ENCODE assay signal across 8 cellular contexts in genomic region chr1:117654485-117655219, GRCh38. TPM values are rescaled to one million over a fixed set of nuclear protein-coding genes. Genes with fewer than 3 reads are reported as not detected.
DNase-seq lines count a peak whose midpoint lies in the region; ATAC-seq and TF ChIP-seq lines count a peak whose summit lies in the region.

No MANE protein-coding gene starts in this region.

- H3K9me3 Mint-ChIP-seq in central memory CD8-positive, alpha-beta T cell: no peaks in the 10 kb centered on the region

- DNase-seq in GM13976 (ENCODE audit: low spot score) (peak; percentile 74), IMR-90 (no peak), HuH-7.5 (ENCODE audit: low spot score) (no peak), foreskin fibroblast (no peak), brain microvascular endothelial cell (no peak), esophagus squamous epithelium (lab: John Stamatoyannopoulos, UW) (no peak)
- no peak for DNase-seq in central memory CD8-positive, alpha-beta T cell (ENCODE audit: low spot score in 2 of 2)

- TF ChIP-seq CTCF in GM13976 (IDR thresholded peaks at IDR 0.05; ENCODE audit: borderline replicate concordance, control extremely low read depth, extremely low read depth, insufficient read depth, missing control alignments) (no peak), IMR-90 (conservative IDR thresholded peaks at IDR 0.05; ENCODE audit: low read depth, low read length) (no peak), foreskin fibroblast (IDR thresholded peaks at IDR 0.05; ENCODE audit: low read depth, low read length) (no peak), brain microvascular endothelial cell (IDR thresholded peaks at IDR 0.05; ENCODE audit: low read depth, low read length, missing control alignments) (no peak), esophagus squamous epithelium (IDR thresholded peaks at IDR 0.05) (no peak)

- H3K4me1 Mint-ChIP-seq in central memory CD8-positive, alpha-beta T cell: peaks cover 92% of the 10 kb centered on the region

- H4K20me1 ChIP-seq in IMR-90 (ENCODE audit: insufficient read depth, low read length): no peaks in the 10 kb centered on the region

- H2BK20ac ChIP-seq in IMR-90 (ENCODE audit: low read depth, low read length): no peak overlapping the region

- H3K27me3 Mint-ChIP-seq in central memory CD8-positive, alpha-beta T cell: no peaks in the 10 kb centered on the region

- no TSS peak for BruUV-seq in IMR-90 (replicated peaks; lab: Mats Ljungman, UMichigan)

- H3K4me3 Mint-ChIP-seq in central memory CD8-positive, alpha-beta T cell: peak overlapping the region; percentile 78

- no peak for TF ChIP-seq RAD21 in IMR-90 (IDR thresholded peaks at IDR 0.05; ENCODE audit: low read length)

- H2AK5ac ChIP-seq in IMR-90 (ENCODE audit: low read depth, low read length): no peak overlapping the region

- H2BK5ac ChIP-seq in IMR-90 (ENCODE audit: low read depth, low read length, poor library complexity, severe bottlenecking): no peak overlapping the region

- H4K5ac ChIP-seq in IMR-90 (ENCODE audit: low read depth, low read length): no peak overlapping the region

- no peak overlapping the region for H3K4me2 ChIP-seq in IMR-90 (ENCODE audit: low read depth, low read length)

- H3K27me3 ChIP-seq in IMR-90 (ENCODE audit: control insufficient read depth, insufficient read depth, low read length) (no peaks in the 10 kb centered on the region), brain microvascular endothelial cell (replicated peaks) (peaks cover 1% of the 10 kb centered on the region), esophagus squamous epithelium (no peaks in the 10 kb centered on the region)

- H3K56ac ChIP-seq in IMR-90 (ENCODE audit: extremely low read depth, insufficient read depth, low read length): no peak overlapping the region

- no peak overlapping the region for H3K4me3 ChIP-seq in IMR-90 (ENCODE audit: insufficient read depth, low read depth, low read length)
- no peak overlapping the region for H3K4me3 ChIP-seq in foreskin fibroblast (ENCODE audit: low read depth in 1 of 2, low read length in 2 of 2)
- no peak overlapping the region for H3K4me3 ChIP-seq in brain microvascular endothelial cell (ENCODE audit: low read depth, low read length)
- H3K4me3 ChIP-seq in esophagus squamous epithelium: no peak overlapping the region

- peaks cover 23% of the 10 kb centered on the region for H3K36me3 Mint-ChIP-seq in central memory CD8-positive, alpha-beta T cell (ENCODE audit: insufficient read depth)

- H3K4me1 ChIP-seq in IMR-90 (ENCODE audit: control insufficient read depth, insufficient read depth, low read length) (peaks cover 11% of the 10 kb centered on the region), esophagus squamous epithelium (peaks cover 4 to 62% (median 15%) of the 10 kb centered on the region in 3 donors)

- H2BK120ac ChIP-seq in IMR-90 (ENCODE audit: low read depth, low read length): no peak overlapping the region

- no peak overlapping the region for H4K91ac ChIP-seq in IMR-90 (ENCODE audit: insufficient read depth, low read depth, low read length)

- H2AK9ac ChIP-seq in IMR-90 (replicated peaks; ENCODE audit: low read depth, low read length, poor library complexity): no peak overlapping the region

- ATAC-seq in GM21447 (IDR thresholded peaks at IDR 0.05; ENCODE audit: unreplicated experiment) (peak; percentile 76), IMR-90 (ENCODE audit: low read depth) (peak; percentile 30; the same call in 1 of the 2 replicates)
- ATAC-seq in central memory CD8-positive, alpha-beta T cell (replicated peaks; ENCODE audit: extremely low read depth, poor library complexity, severe bottlenecking): peak; percentile 16

- in situ Hi-C loops in GM13976 (cut with MboI; ENCODE audit: low sequenced_read_pairs, unreplicated experiment) (no loop called here), IMR-90 (cut with MboI; ENCODE audit: low sequenced_read_pairs) (no loop called here), brain microvascular endothelial cell (cut with HindIII; ENCODE audit: low pct_ligation_motif_present, low sequenced_read_pairs) (no loop called here)

- CTCF ChIA-PET in IMR-90 (lab: Yijun Ruan, JAX): interaction anchor here (1.2 kb wide), 1 partner anchor 240 kb away, joined by 3 read pairs; no protein-coding TSS in a partner anchor

- H3K4ac ChIP-seq in IMR-90 (ENCODE audit: low read depth, low read length): no peak overlapping the region

- POLR2A ChIA-PET in IMR-90 (lab: Charles Lee; ENCODE audit: unreplicated experiment): no interaction called here

- no peaks in the 10 kb centered on the region; the same call in 1 of the 2 replicates for H3K9me3 ChIP-seq in IMR-90 (ENCODE audit: control insufficient read depth, insufficient read depth, low read length)
- H3K9me3 ChIP-seq in esophagus squamous epithelium: no peaks in the 10 kb centered on the region

- H3K27ac Mint-ChIP-seq in central memory CD8-positive, alpha-beta T cell (ENCODE audit: low read depth): peak overlapping the region; percentile 96

- dilution Hi-C loops in IMR-90 (cut with HindIII; ENCODE audit: low sequenced_read_pairs, unreplicated experiment): no loop called here

- H3K14ac ChIP-seq in IMR-90 (replicated peaks; ENCODE audit: low read depth, low read length): no peak overlapping the region; the same call in 1 of the 2 replicates

- H4K8ac ChIP-seq in IMR-90 (ENCODE audit: low read depth in 2 of 2, low read length in 2 of 2): no peak overlapping the region

- H3K9ac ChIP-seq in IMR-90 (ENCODE audit: low read depth, low read length): no peak overlapping the region

- H3K36me3 ChIP-seq in IMR-90 (ENCODE audit: control insufficient read depth, insufficient read depth, low read length) (no peaks in the 10 kb centered on the region), brain microvascular endothelial cell (replicated peaks) (no peaks in the 10 kb centered on the region), esophagus squamous epithelium (no peaks in the 10 kb centered on the region)

- 0 out of 2 replicates have a peak, but pooled peaks cover 4% of the 10 kb centered on the region for H3K9me1 ChIP-seq in IMR-90 (ENCODE audit: insufficient read depth, low read length)

- TF ChIP-seq POLR2A in IMR-90 (IDR thresholded peaks at IDR 0.05; ENCODE audit: low read depth, low read length) (no peak), esophagus squamous epithelium (IDR thresholded peaks at IDR 0.05) (no peak)

- no peak overlapping the region for H2AFZ ChIP-seq in IMR-90 (replicated peaks; ENCODE audit: low read length, poor library complexity)

- no peaks in the 10 kb centered on the region for H3K79me1 ChIP-seq in IMR-90 (ENCODE audit: low read depth in 1 of 2, low read length in 2 of 2)

- intact Hi-C loops in IMR-90 (cut with micrococcal nuclease) (no loop called here), esophagus squamous epithelium (cut with DNase I) (no loop called here)

- 73% methylated on average over 3 of the region's 6 CpGs; no CpG with 5 or more reads in 1 of the 2 experiments for WGBS in IMR-90 (ENCODE audit: extremely low coverage in 2 of 2, insufficient read length in 1 of 2), 2 experiments
- 54 to 57% methylated on average over 3 to 4 of the region's 6 CpGs for WGBS in esophagus squamous epithelium, 2 donors

- H3K27ac ChIP-seq in IMR-90 (ENCODE audit: insufficient read depth, low read length) (no peak overlapping the region), brain microvascular endothelial cell (no peak overlapping the region), esophagus squamous epithelium (peak overlapping the region in 1 of 4 donors; percentile 75)

- no peak overlapping the region for H3K23ac ChIP-seq in IMR-90 (ENCODE audit: low read depth, low read length)

- H2BK15ac ChIP-seq in IMR-90 (ENCODE audit: low read depth, low read length): no peak overlapping the region

- H3K18ac ChIP-seq in IMR-90 (ENCODE audit: low read depth, low read length): no peak overlapping the region

TF ChIP-seq in IMR-90, 13 proteins besides CTCF, POLR2A, EP300 and RAD21:
- TF ChIP-seq MXI1 (IDR thresholded peaks at IDR 0.05; ENCODE audit: borderline replicate concordance, low read depth, low read length) (no peak), CHD1 (IDR thresholded peaks at IDR 0.05; ENCODE audit: low read depth, low read length) (no peak), USF2 (IDR thresholded peaks at IDR 0.05; ENCODE audit: low read depth, low read length) (no peak), ELK1 (IDR thresholded peaks at IDR 0.05; ENCODE audit: borderline replicate concordance, low read depth, low read length) (no peak), RCOR1 (IDR thresholded peaks at IDR 0.05; ENCODE audit: insufficient replicate concordance, low read length) (no peak), NFE2L2 (IDR thresholded peaks at IDR 0.05; ENCODE audit: low read depth, low read length) (no peak)

RNA-seq across cellular contexts. Expression of gene TENT5C, which starts 48.8 kb away (rescaled TPM):
- total RNA-seq in IMR-90 (2012; rRNA removed) (4.1 and 5.3 TPM in 2 replicates), esophagus squamous epithelium (1 to 10 TPM in 2 of 4 donors, under 1 TPM in 2; 0.27 to 2.8 (median 1.3) TPM)
- 1.2 and 1.5 TPM in 2 replicates for polyA plus RNA-seq in IMR-90 (2012; rRNA removed)
- polyA plus RNA-seq in IMR-90 (2012; cell fraction: cytosol; rRNA removed): 0.53 and 0.84 TPM in 2 replicates
- polyA plus RNA-seq in IMR-90 (2012; cell fraction: nucleus; rRNA removed; ENCODE audit: low replicate concordance): 0.44 and 1.0 TPM in 2 replicates

Comparison
In these comparisons a context has a peak if more than half of its experiments do, and no peak if none do; other contexts are left out.
1. ATAC-seq: peak in every context shown above with its lines; median percentile 76 in GM21447; 30 in IMR-90; 16 in central memory CD8-positive, alpha-beta T cell.